In genomic region chr19:49327878-49328544, GRCh38 we compare ENCODE assay signal across 8 cellular contexts. TPM values are rescaled to one million over a fixed set of nuclear protein-coding genes. Genes with fewer than 3 reads are reported as not detected.
DNase-seq lines count a peak whose midpoint lies in the region; ATAC-seq and TF ChIP-seq lines count a peak whose summit lies in the region.

No MANE protein-coding gene starts in this region.

- CTCF ChIA-PET in Calu3 (lab: Charles Lee): interaction anchor here (0.6 to 0.7 kb wide), 3 partner anchors 55 to 232 kb away, joined by 3 read pairs; no protein-coding TSS in a partner anchor

- no peaks in the 10 kb centered on the region for H3K9me3 ChIP-seq in fibroblast of lung (ENCODE audit: control insufficient read depth, insufficient read depth, low read depth, low read length)

- DNase-seq in Calu3 (peak; percentile 57), KBM-7 (peak; percentile 49), fibroblast of lung (ENCODE audit: low read depth in 2 of 2) (peak; percentile 10 to 20), epidermal melanocyte (ENCODE audit: insufficient read length, low spot score) (no peak), NK-92 (lab: John Stamatoyannopoulos, UW; ENCODE audit: unreplicated experiment) (no peak)
- peak; percentile 41 for DNase-seq in activated CD4-positive, alpha-beta T cell treated with anti-CD3 and anti-CD28 coated beads, Interleukin-2, amount 50 U/mL, for 1 hour
- peak; percentile 37 for DNase-seq in stimulated activated CD4-positive, alpha-beta T cell treated with anti-CD3 and anti-CD28 coated beads, Interleukin-12 subunit alpha, Interleukin-12 subunit beta, amount 100 ng/mL, for 4 hours

- no peak for ATAC-seq in GM18502 (IDR thresholded peaks at IDR 0.05; ENCODE audit: poor library complexity, unreplicated experiment)

- in situ Hi-C loops in KBM-7 (cut with MboI; ENCODE audit: low pct_unique_long_range_greater_than_20kb, low sequenced_read_pairs): no loop called here

- peaks cover 3% of the 10 kb centered on the region for H3K9me3 Mint-ChIP-seq in Calu3 (ENCODE audit: low read depth, unreplicated experiment)

- H3K4me2 ChIP-seq in fibroblast of lung (ENCODE audit: extremely low read depth, insufficient read depth, low read length): no peak overlapping the region

- TF ChIP-seq CTCF in Calu3 (IDR thresholded peaks at IDR 0.05; ENCODE audit: unreplicated experiment) (peak; percentile 74), fibroblast of lung (conservative IDR thresholded peaks at IDR 0.05 in 1 of 2, IDR thresholded peaks at IDR 0.05 in 1 of 2; ENCODE audit: low read depth in 1 of 2, low read length in 2 of 2) (peak; percentile 52 to 69)

- H3K9ac ChIP-seq in fibroblast of lung (ENCODE audit: insufficient read depth, low read length): no peak overlapping the region

- no peak overlapping the region for H3K4me3 ChIP-seq in fibroblast of lung (replicated peaks in 1 of 4; ENCODE audit: control extremely low read depth in 1 of 4, insufficient read depth in 1 of 4, low read depth in 3 of 4, low read length in 4 of 4)

- H2AFZ ChIP-seq in fibroblast of lung (ENCODE audit: low read length): no peak overlapping the region

- no peaks in the 10 kb centered on the region for H4K20me1 ChIP-seq in fibroblast of lung (ENCODE audit: control insufficient read depth, extremely low read depth, insufficient read depth, low read length)

- no peaks in the 10 kb centered on the region for H3K36me3 Mint-ChIP-seq in Calu3 (ENCODE audit: insufficient read depth, unreplicated experiment)

- H3K36me3 ChIP-seq in fibroblast of lung (ENCODE audit: control insufficient read depth, insufficient read depth, low read length): no peaks in the 10 kb centered on the region

- H3K27me3 Mint-ChIP-seq in Calu3 (ENCODE audit: unreplicated experiment): peaks cover 37% of the 10 kb centered on the region

- H3K27me3 ChIP-seq in fibroblast of lung (ENCODE audit: control insufficient read depth, insufficient read depth, low read length): no peaks in the 10 kb centered on the region

- no peak overlapping the region for H3K27ac ChIP-seq in fibroblast of lung (ENCODE audit: insufficient read depth, low read length)

- no peaks in the 10 kb centered on the region for H3K4me1 Mint-ChIP-seq in Calu3 (ENCODE audit: low read depth, unreplicated experiment)

- no peaks in the 10 kb centered on the region for H3K4me1 ChIP-seq in fibroblast of lung (ENCODE audit: control insufficient read depth, extremely low read depth, insufficient read depth, low read length)

- BruUV-seq in Calu3 (replicated peaks; lab: Mats Ljungman, UMichigan): no TSS peak

- H3K79me2 ChIP-seq in fibroblast of lung (ENCODE audit: control insufficient read depth, insufficient read depth, low read length): no peaks in the 10 kb centered on the region

- H3K27ac Mint-ChIP-seq in Calu3 (ENCODE audit: unreplicated experiment): no peak overlapping the region

- no peak overlapping the region for H3K4me3 Mint-ChIP-seq in Calu3 (ENCODE audit: low read depth, unreplicated experiment)

- intact Hi-C loops in Calu3 (cut with micrococcal nuclease; ENCODE audit: unreplicated experiment): loop anchor here (1.0 kb wide), 2 partner anchors 62 to 102 kb away; no protein-coding TSS in a partner anchor

RNA-seq across cellular contexts. Expression of gene SLC6A16, which starts 3.0 kb away (rescaled TPM):
- total RNA-seq in Calu3 (2022): not detected in 2 replicates
- under 0.01 TPM in 2 replicates for total RNA-seq in fibroblast of lung
- 0.08 and 0.62 TPM in 2 replicates for polyA plus RNA-seq in fibroblast of lung
- 0.12 and 0.22 TPM in 2 replicates for polyA plus RNA-seq in fibroblast of lung (2012)
- polyA minus RNA-seq in fibroblast of lung (ENCODE audit: low replicate concordance): not detected in 2 replicates

RNA-seq across cellular contexts. Expression of gene CD37, which starts 7.2 kb away (rescaled TPM):
- total RNA-seq in Calu3 (2022) (not detected in 2 replicates), fibroblast of lung (not detected in 2 replicates)
- polyA plus RNA-seq in fibroblast of lung: not detected in 2 replicates
- polyA plus RNA-seq in fibroblast of lung (2012): 1.1 and 10.5 TPM in 2 replicates
- not detected in 2 replicates for polyA minus RNA-seq in fibroblast of lung (ENCODE audit: low replicate concordance)

RNA-seq across cellular contexts. Expression of gene TEAD2, which starts 34.2 kb away (rescaled TPM):
- 2.4 TPM in 2 replicates for total RNA-seq in Calu3 (2022)
- total RNA-seq in fibroblast of lung: 19.2 and 24.1 TPM in 2 replicates
- 22.0 and 22.7 TPM in 2 replicates for polyA plus RNA-seq in fibroblast of lung
- 27.7 and 30.6 TPM in 2 replicates for polyA plus RNA-seq in fibroblast of lung (2012)
- polyA minus RNA-seq in fibroblast of lung (ENCODE audit: low replicate concordance): 46.6 and 51.1 TPM in 2 replicates

RNA-seq across cellular contexts. Expression of gene DKKL1, which starts 35.7 kb away (rescaled TPM):
- total RNA-seq in Calu3 (2022): not detected in 2 replicates
- total RNA-seq in fibroblast of lung: 0.26 TPM in 1 of 2 replicates, not detected in the other
- 0.15 and 0.19 TPM in 2 replicates for polyA plus RNA-seq in fibroblast of lung
- polyA plus RNA-seq in fibroblast of lung (2012): 0.45 TPM in 1 of 2 replicates, not detected in the other
- not detected in 2 replicates for polyA minus RNA-seq in fibroblast of lung (ENCODE audit: low replicate concordance)

Comparison
In these comparisons a context has a peak if more than half of its experiments do, and no peak if none do; other contexts are left out.
1. DNase-seq: peak in Calu3 (single experiment), KBM-7 (single experiment), activated CD4-positive, alpha-beta T cell treated with anti-CD3 and anti-CD28 coated beads, Interleukin-2, amount 50 U/mL, for 1 hour (single experiment), fibroblast of lung (2 of 2) and stimulated activated CD4-positive, alpha-beta T cell treated with anti-CD3 and anti-CD28 coated beads, Interleukin-12 subunit alpha, Interleukin-12 subunit beta, amount 100 ng/mL, for 4 hours (single experiment); none in epidermal melanocyte (single experiment) and NK-92 (single experiment).